ENCODE assay signal across 21 cellular contexts in genomic region chr6:110556317-110557115, GRCh38.
DNase-seq lines count a peak whose midpoint lies in the region; ATAC-seq and TF ChIP-seq lines count a peak whose summit lies in the region.
"Had no signal": no experiment of that assay in that cellular context is flagged by ENCODE, and none has a peak within 500 bp of the region (broad histone marks: within the 10 kb centered on the region; RNA-seq: fewer than 3 reads in every experiment).

No MANE protein-coding gene starts in this region.

- no peaks in the 10 kb centered on the region for H3K79me2 ChIP-seq in DND-41 (ENCODE audit: insufficient read depth, low read length)

- H3K4me1 Mint-ChIP-seq in activated T-helper 17 cell treated with anti-CD3 and anti-CD28 coated beads, Interleukin-2, amount 50 U/mL, for 72 hours: peaks cover 29% of the 10 kb centered on the region

- no peaks in the 10 kb centered on the region for H4K20me1 ChIP-seq in DND-41 (ENCODE audit: insufficient read depth, low read length)

- no peak overlapping the region for H3K9ac ChIP-seq in DND-41 (ENCODE audit: low read depth, low read length)

- H3K27me3 Mint-ChIP-seq in activated T-helper 17 cell treated with anti-CD3 and anti-CD28 coated beads, Interleukin-2, amount 50 U/mL, for 72 hours: no peaks in the 10 kb centered on the region

- H2AFZ ChIP-seq in DND-41 (ENCODE audit: low read depth, low read length): no peak overlapping the region

- H3K27me3 ChIP-seq in DND-41 (ENCODE audit: insufficient read depth, low read length, poor library complexity) (no peaks in the 10 kb centered on the region), layer of hippocampus (ENCODE audit: control insufficient read depth, insufficient read depth, low read length) (no peaks in the 10 kb centered on the region)

- H3K9me3 Mint-ChIP-seq in activated T-helper 17 cell treated with anti-CD3 and anti-CD28 coated beads, Interleukin-2, amount 50 U/mL, for 72 hours: peaks cover 6% of the 10 kb centered on the region

- no peaks in the 10 kb centered on the region for H3K36me3 ChIP-seq in DND-41 (ENCODE audit: insufficient read depth, low read length)

- H3K4me3 Mint-ChIP-seq in activated T-helper 17 cell treated with anti-CD3 and anti-CD28 coated beads, Interleukin-2, amount 50 U/mL, for 72 hours: no peak overlapping the region
- H3K4me3 Mint-ChIP-seq: B cell, CD14-positive monocyte had no signal

- peaks cover 25% of the 10 kb centered on the region for H3K4me1 ChIP-seq in DND-41 (ENCODE audit: insufficient read depth, low read length)

- H3K4me2 ChIP-seq in DND-41 (ENCODE audit: insufficient read depth, low read length): no peak overlapping the region

- DNase-seq in DND-41 (no peak), iPS-NIHi7 (ENCODE audit: extremely low spot score) (no peak), kidney tubule cell (ENCODE audit: low spot score) (no peak)
- DNase-seq: DMS53, KBM-7, MM.1S, NCI-H1092, NCI-H1930, NCI-H2227 treated with DMSO at 0.1 percent for 48 hours, NCI-H510A, NCI-H748 treated with DMSO at 0.1 percent for 48 hours, SHP77 treated with DMSO at 0.1 percent for 48 hours had no signal

- H3K4me3 ChIP-seq in DND-41 (ENCODE audit: low read depth in 1 of 2, low read length in 2 of 2): no peak overlapping the region
- H3K4me3 ChIP-seq: GM12878, SK-N-MC had no signal

- TF ChIP-seq CTCF in DND-41 (IDR thresholded peaks at IDR 0.05; ENCODE audit: borderline replicate concordance, extremely low read depth, low read length, poor library complexity, severe bottlenecking): no peak

- H3K27ac Mint-ChIP-seq in activated T-helper 17 cell treated with anti-CD3 and anti-CD28 coated beads, Interleukin-2, amount 50 U/mL, for 72 hours: peak overlapping the region; percentile 9
- H3K27ac Mint-ChIP-seq: B cell, CD14-positive monocyte had no signal

- H3K9me3 ChIP-seq in DND-41 (ENCODE audit: insufficient read depth, low read length, severe bottlenecking): no peaks in the 10 kb centered on the region

- H3K27ac ChIP-seq in DND-41 (ENCODE audit: low read length) (no peak overlapping the region), layer of hippocampus (ENCODE audit: low read depth, low read length) (peak overlapping the region; percentile 97), temporal lobe (ENCODE audit: low read depth, low read length) (peak overlapping the region; percentile 99)
- H3K27ac ChIP-seq: RWPE1, SK-N-MC had no signal

- no peaks in the 10 kb centered on the region for H3K36me3 Mint-ChIP-seq in activated T-helper 17 cell treated with anti-CD3 and anti-CD28 coated beads, Interleukin-2, amount 50 U/mL, for 72 hours (ENCODE audit: low read depth)
- H3K36me3 Mint-ChIP-seq: CD14-positive monocyte had no signal

- 0 out of 3 replicates have a peak, but pooled peaks have one; percentile 17 for ATAC-seq in DND-41 (ENCODE audit: insufficient read depth, low read depth)
- ATAC-seq in activated T-helper 17 cell treated with anti-CD3 and anti-CD28 coated beads, Interleukin-2, amount 50 U/mL, for 72 hours (replicated peaks): no peak
- no peak for ATAC-seq in GM19455 (IDR thresholded peaks at IDR 0.05; ENCODE audit: unreplicated experiment)
- ATAC-seq: GM12878 had no signal
